ENCODE assay signal across 9 cellular contexts in the genomic region with DNA sequence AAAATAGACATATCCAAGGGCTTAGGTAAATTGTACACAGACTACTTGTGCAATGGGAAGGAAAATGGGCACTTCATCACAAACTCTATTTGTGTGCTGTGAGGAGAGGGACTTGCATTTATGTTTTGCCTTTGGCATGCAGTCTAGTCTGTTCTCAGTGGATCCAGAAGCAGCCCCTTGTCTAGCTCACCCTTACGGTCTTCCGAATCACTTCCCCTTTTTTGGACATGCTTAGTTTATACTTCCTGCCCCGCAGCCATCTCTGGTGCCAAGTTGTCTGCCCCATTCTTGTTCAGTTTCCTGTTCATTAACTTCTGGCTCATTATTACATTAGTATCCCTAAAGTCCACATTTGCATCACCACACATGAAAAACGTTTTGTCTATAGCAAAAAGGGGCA.
DNase-seq lines count a peak whose midpoint lies in the region; ATAC-seq and TF ChIP-seq lines count a peak whose summit lies in the region.
"Had no signal": no experiment of that assay in that cellular context is flagged by ENCODE, and none has a peak within 500 bp of the region (broad histone marks: within the 10 kb centered on the region; RNA-seq: fewer than 3 reads in every experiment).

No MANE protein-coding gene starts in this region.

- H3K4me1 ChIP-seq in OCI-LY3 (ENCODE audit: low read length) (peaks cover 79% of the 10 kb centered on the region), thyroid gland (no peaks in the 10 kb centered on the region), gastrocnemius medialis (no peaks in the 10 kb centered on the region)

- no peaks in the 10 kb centered on the region for H4K20me1 ChIP-seq in OCI-LY3 (ENCODE audit: insufficient read depth, low read length)

- H3K36me3 ChIP-seq in OCI-LY3 (replicated peaks; ENCODE audit: low read depth, low read length): peaks cover 7% of the 10 kb centered on the region
- H3K36me3 ChIP-seq in thyroid gland: no peaks in the 10 kb centered on the region
- no peaks in the 10 kb centered on the region for H3K36me3 ChIP-seq in gastrocnemius medialis

- 63 to 72% methylated on average over 4 of the region's 4 CpGs for whole genome bisulfite sequencing in thyroid gland, 2 donors

- peaks cover 81% of the 10 kb centered on the region for H3K79me2 ChIP-seq in OCI-LY3 (ENCODE audit: low read length)

- H3K9me3 ChIP-seq in OCI-LY3 (ENCODE audit: insufficient read depth, low read length) (no peaks in the 10 kb centered on the region), thyroid gland (no peaks in the 10 kb centered on the region), gastrocnemius medialis (no peaks in the 10 kb centered on the region)

- ATAC-seq in GM19324 (IDR thresholded peaks at IDR 0.05; ENCODE audit: low FRiP score, unreplicated experiment): peak; percentile 95
- ATAC-seq in HG03064 (IDR thresholded peaks at IDR 0.05; ENCODE audit: low read depth, unreplicated experiment): peak; percentile 93
- no peak for ATAC-seq in gastrocnemius medialis

- no peaks in the 10 kb centered on the region for H3K27me3 ChIP-seq in OCI-LY3 (ENCODE audit: low read depth, low read length)
- no peaks in the 10 kb centered on the region for H3K27me3 ChIP-seq in thyroid gland
- H3K27me3 ChIP-seq in gastrocnemius medialis: no peaks in the 10 kb centered on the region

- DNase-seq in COLO829 (ENCODE audit: low spot score) (peak; percentile 58), COLO668 (lab: John Stamatoyannopoulos, UW; ENCODE audit: unreplicated experiment) (no peak), cerebellar nuclear complex (lab: John Stamatoyannopoulos, UW) (no peak), thyroid gland (no peak), gastrocnemius medialis (no peak)
- DNase-seq: amygdala had no signal

- TF ChIP-seq CTCF in OCI-LY3 (IDR thresholded peaks at IDR 0.05; ENCODE audit: low read depth, low read length) (no peak), thyroid gland (IDR thresholded peaks at IDR 0.05) (no peak), gastrocnemius medialis (IDR thresholded peaks at IDR 0.05 in 4 of 5, conservative IDR thresholded peaks at IDR 0.05 in 1 of 5) (no peak)

- H3K9ac ChIP-seq in OCI-LY3 (ENCODE audit: low read length): peak overlapping the region; percentile 60

- H3K4me3 ChIP-seq in OCI-LY3 (ENCODE audit: low read length): peak overlapping the region; percentile 65
- no peak overlapping the region for H3K4me3 ChIP-seq in thyroid gland (replicated peaks in 1 of 3)
- H3K4me3 ChIP-seq in gastrocnemius medialis: no peak overlapping the region

- peak overlapping the region; percentile 92 for H3K4me2 ChIP-seq in OCI-LY3 (ENCODE audit: low read length)

- intact Hi-C loops in thyroid gland (cut with DNase I) (no loop called here), gastrocnemius medialis (cut with DNase I; ENCODE audit: low total_unique reads) (no loop called here)

- in situ Hi-C loops in gastrocnemius medialis (cut with MboI; ENCODE audit: low sequenced_read_pairs in 4 of 4): no loop called here

- peak overlapping the region; percentile 14; the same call in 1 of the 2 replicates for H2AFZ ChIP-seq in OCI-LY3 (ENCODE audit: low read depth, low read length)

- TF ChIP-seq POLR2A in thyroid gland (IDR thresholded peaks at IDR 0.05) (no peak), gastrocnemius medialis (IDR thresholded peaks at IDR 0.05) (no peak)

- H3K27ac ChIP-seq in OCI-LY3 (ENCODE audit: low read length) (peak overlapping the region; percentile 90), thyroid gland (no peak overlapping the region), gastrocnemius medialis (no peak overlapping the region)

Comparison
In these comparisons a context has a peak if more than half of its experiments do, and no peak if none do; other contexts are left out.
1. ATAC-seq: peak in GM19324 (single experiment) and HG03064 (single experiment); none in gastrocnemius medialis (0 of 2).